ENCODE assay signal across 11 cellular contexts in genomic region chr9:75002422-75003023, GRCh38. TPM values are rescaled to one million over a fixed set of nuclear protein-coding genes. Genes with fewer than 3 reads are reported as not detected.
A peak's percentile ranks its signal among the peaks of the same experiment; 100 is the strongest.
DNase-seq lines count a peak whose midpoint lies in the region; ATAC-seq and TF ChIP-seq lines count a peak whose summit lies in the region.
"Had no signal": no experiment of that assay in that cellular context is flagged by ENCODE, and none has a peak within 500 bp of the region (broad histone marks: within the 10 kb centered on the region; RNA-seq: fewer than 3 reads in every experiment).

No MANE protein-coding gene starts in this region.

- H3K9me3 Mint-ChIP-seq in endothelial cell (ENCODE audit: unreplicated experiment), result no peaks in the 10 kb centered on the region
- H3K9me3 Mint-ChIP-seq: activated naive CD4-positive, alpha-beta T cell treated with anti-CD3 and anti-CD28 coated beads, Interleukin-2, amount 50 U/mL, for 24 hours had no signal

- no peaks in the 10 kb centered on the region for H3K27me3 Mint-ChIP-seq in endothelial cell (ENCODE audit: unreplicated experiment)
- H3K27me3 Mint-ChIP-seq: activated naive CD4-positive, alpha-beta T cell treated with anti-CD3 and anti-CD28 coated beads, Interleukin-2, amount 50 U/mL, for 24 hours had no signal

- ATAC-seq in GM18517 (IDR thresholded peaks at IDR 0.05; ENCODE audit: unreplicated experiment), result peak; percentile 26
- peak; percentile 18 for ATAC-seq in GM21423 (IDR thresholded peaks at IDR 0.05; ENCODE audit: unreplicated experiment)
- peak; percentile 32 for ATAC-seq in HG03135 (IDR thresholded peaks at IDR 0.05; ENCODE audit: unreplicated experiment)

- DNase-seq in endothelial cell (ENCODE audit: low spot score), result no peak
- no peak for DNase-seq in AG20443 (ENCODE audit: low spot score)
- no peak for DNase-seq in activated T-cell treated with anti-CD3 and anti-CD28 coated beads, Interleukin-2, amount 50 U/mL, for 1 hour
- no peak for DNase-seq in dorsolateral prefrontal cortex
- no peak for DNase-seq in effector CD4-positive, alpha-beta T cell
- DNase-seq: endodermal cell; stimulated activated CD8-positive, alpha-beta memory T cell treated with anti-CD3 and anti-CD28 coated beads, Interleukin-4, amount 100 ng/mL, for 48 hours had no signal

- H3K4me3 Mint-ChIP-seq in endothelial cell (ENCODE audit: unreplicated experiment), result no peak overlapping the region
- H3K4me3 Mint-ChIP-seq: activated naive CD4-positive, alpha-beta T cell treated with anti-CD3 and anti-CD28 coated beads, Interleukin-2, amount 50 U/mL, for 24 hours; endodermal cell had no signal

- H3K27me3 ChIP-seq in dorsolateral prefrontal cortex, result no peaks in the 10 kb centered on the region

- intact Hi-C loops in dorsolateral prefrontal cortex (cut with DNase I), result loop anchor here (1.0 to 5.0 kb wide), 4 partner anchors 50 to 228 kb away; partner anchors contain the start of gene C9orf40 (in 1 of the 2)

- TF ChIP-seq CTCF in endothelial cell (IDR thresholded peaks at IDR 0.05; ENCODE audit: unreplicated experiment) (peak; percentile 39), dorsolateral prefrontal cortex (IDR thresholded peaks at IDR 0.05 in 54 of 56, conservative IDR thresholded peaks at IDR 0.05 in 2 of 56; ENCODE audit: low read depth in 1 of 56, partially characterized antibody in 56 of 56) (peak in 19 of 56 donors; percentile 6 to 60 (median 14))

- H3K27ac ChIP-seq in dorsolateral prefrontal cortex, result peak overlapping the region in 8 of 59 donors; percentile 2 to 81 (median 64)

- no peaks in the 10 kb centered on the region for H3K4me1 Mint-ChIP-seq in endothelial cell (ENCODE audit: unreplicated experiment)

- no peak overlapping the region for H3K27ac Mint-ChIP-seq in endothelial cell (ENCODE audit: unreplicated experiment)
- H3K27ac Mint-ChIP-seq: activated naive CD4-positive, alpha-beta T cell treated with anti-CD3 and anti-CD28 coated beads, Interleukin-2, amount 50 U/mL, for 24 hours; endodermal cell had no signal

- H3K36me3 Mint-ChIP-seq in endothelial cell (ENCODE audit: low read depth, unreplicated experiment), result peaks cover 6% of the 10 kb centered on the region

- peak overlapping the region in 6 of 59 donors; percentile 9 to 39 (median 26) for H3K4me3 ChIP-seq in dorsolateral prefrontal cortex

RNA-seq across cellular contexts. Expression of gene CARNMT1, which starts 25.6 kb away (rescaled TPM):
- total RNA-seq in endothelial cell (ENCODE audit: unreplicated experiment) (17.4 TPM), dorsolateral prefrontal cortex (10 to 100 TPM; 14.3 to 36.6 (median 21.8) TPM)

RNA-seq across cellular contexts. Expression of gene C9orf40, which starts 49.8 kb away (rescaled TPM):
- 3.9 TPM for total RNA-seq in endothelial cell (ENCODE audit: unreplicated experiment)
- 10 to 100 TPM in 22 of 120 experiments, 1 to 10 TPM in 98; 5.0 to 13.6 (median 8.0) TPM for total RNA-seq in dorsolateral prefrontal cortex
